In genomic region chr1:200139661-200140250, GRCh38 we compare ENCODE assay signal across 9 cellular contexts.
DNase-seq lines count a peak whose midpoint lies in the region; ATAC-seq and TF ChIP-seq lines count a peak whose summit lies in the region.
"Had no signal": no experiment of that assay in that cellular context is flagged by ENCODE, and none has a peak within 500 bp of the region (broad histone marks: within the 10 kb centered on the region; RNA-seq: fewer than 3 reads in every experiment).

No MANE protein-coding gene starts in this region.

- H3K9ac ChIP-seq in liver (ENCODE audit: low read depth in 1 of 2, low read length in 2 of 2), result no peak overlapping the region

- in situ Hi-C loops in brain microvascular endothelial cell (cut with HindIII; ENCODE audit: low pct_ligation_motif_present, low sequenced_read_pairs), result no loop called here

- intact Hi-C loops in posterior cingulate gyrus (cut with DNase I), result loop anchor here (10.0 kb wide), 1 partner anchor 355 kb away; no protein-coding TSS in a partner anchor

- H3K9me3 ChIP-seq in liver (ENCODE audit: control insufficient read depth in 4 of 4, low read length in 3 of 4), result no peaks in the 10 kb centered on the region
- H3K9me3 ChIP-seq: thoracic aorta had no signal

- no peak overlapping the region for H3K4me3 ChIP-seq in brain microvascular endothelial cell (ENCODE audit: low read depth, low read length)
- H3K4me3 ChIP-seq in liver (ENCODE audit: low read depth in 1 of 3, low read length in 3 of 3), result no peak overlapping the region
- H3K4me3 ChIP-seq: thoracic aorta had no signal

- no peak overlapping the region for H3K27ac ChIP-seq in brain microvascular endothelial cell
- H3K27ac ChIP-seq in liver (ENCODE audit: low read depth in 1 of 2, low read length in 2 of 2), result no peak overlapping the region
- H3K27ac ChIP-seq: thoracic aorta had no signal

- TF ChIP-seq RAD21 in liver (IDR thresholded peaks at IDR 0.05), result peak; percentile 68 to 82

- DNase-seq in NCI-H510A treated with DMSO at 0.1 percent for 48 hours (lab: John Stamatoyannopoulos, UW) (peak; percentile 13), NCI-H510A (lab: John Stamatoyannopoulos, UW) (no peak), NCI-H82 (lab: John Stamatoyannopoulos, UW) (peak; percentile 86), brain microvascular endothelial cell (peak; percentile 61), posterior cingulate gyrus (no peak)

- WGBS in liver, result 83% methylated on average over 4 of the region's 4 CpGs

- ATAC-seq in GM19328 (IDR thresholded peaks at IDR 0.05; ENCODE audit: unreplicated experiment), result peak; percentile 82
- ATAC-seq in HG03432 (IDR thresholded peaks at IDR 0.05; ENCODE audit: unreplicated experiment), result peak; percentile 81

- TF ChIP-seq CTCF in brain microvascular endothelial cell (IDR thresholded peaks at IDR 0.05; ENCODE audit: low read depth, low read length, missing control alignments), result peak; percentile 81
- peak; percentile 49 for TF ChIP-seq CTCF in liver (IDR thresholded peaks at IDR 0.05; ENCODE audit: low read depth, low read length, missing input control)

- no peaks in the 10 kb centered on the region for H3K27me3 ChIP-seq in brain microvascular endothelial cell (replicated peaks)
- no peaks in the 10 kb centered on the region for H3K27me3 ChIP-seq in liver (ENCODE audit: control insufficient read depth in 4 of 4, insufficient read depth in 4 of 4, low read length in 3 of 4)

- H3K4me1 ChIP-seq in liver (ENCODE audit: control insufficient read depth in 4 of 4, insufficient read depth in 4 of 4, low read length in 3 of 4), result no peaks in the 10 kb centered on the region

- H3K36me3 ChIP-seq in brain microvascular endothelial cell (replicated peaks), result no peaks in the 10 kb centered on the region
- peaks cover 0 to under 1% (median 0%) of the 10 kb centered on the region in 4 donors for H3K36me3 ChIP-seq in liver (ENCODE audit: control insufficient read depth in 4 of 4, insufficient read depth in 3 of 4, low read depth in 1 of 4, low read length in 3 of 4)
- H3K36me3 ChIP-seq: thoracic aorta had no signal

TF ChIP-seq in liver, 16 proteins besides CTCF, POLR2A, EP300 and RAD21:
- no peak for TF ChIP-seq JUND (IDR thresholded peaks at IDR 0.05)
- no peak for TF ChIP-seq ATF3 (IDR thresholded peaks at IDR 0.05)
- TF ChIP-seq TAF1 (conservative IDR thresholded peaks at IDR 0.05), result no peak
- TF ChIP-seq GABPA (IDR thresholded peaks at IDR 0.05 in 1 of 2, conservative IDR thresholded peaks at IDR 0.05 in 1 of 2), result no peak
- TF ChIP-seq RXRA (IDR thresholded peaks at IDR 0.05), result peak in 1 of 2 donors; percentile 6

Comparison
In these comparisons a context has a peak if more than half of its experiments do, and no peak if none do; other contexts are left out.
1. DNase-seq: peak in NCI-H510A treated with DMSO at 0.1 percent for 48 hours (single experiment), NCI-H82 (single experiment) and brain microvascular endothelial cell (single experiment); none in NCI-H510A (single experiment) and posterior cingulate gyrus (0 of 10).